10 cellular contexts compared by ENCODE assay signal in genomic region chr5:402615-403359, GRCh38.
DNase-seq lines count a peak whose midpoint lies in the region; ATAC-seq and TF ChIP-seq lines count a peak whose summit lies in the region.
"Had no signal": no experiment of that assay in that cellular context is flagged by ENCODE, and none has a peak within 500 bp of the region (broad histone marks: within the 10 kb centered on the region; RNA-seq: fewer than 3 reads in every experiment).

No MANE protein-coding gene starts in this region.

- no peaks in the 10 kb centered on the region for H3K36me3 ChIP-seq in MM.1S (replicated peaks; ENCODE audit: insufficient read depth, low read length)
- H3K36me3 ChIP-seq: HAP-1 had no signal

- H3K9me2 ChIP-seq in MM.1S (replicated peaks; ENCODE audit: insufficient read depth, low read length) = no peaks in the 10 kb centered on the region

- ATAC-seq in GM18511 (IDR thresholded peaks at IDR 0.05; ENCODE audit: unreplicated experiment) = peak; percentile 70
- ATAC-seq in GM21723 (IDR thresholded peaks at IDR 0.05; ENCODE audit: unreplicated experiment) = peak; percentile 70

- H3K9ac ChIP-seq in MM.1S (ENCODE audit: low read length) = no peak overlapping the region

- H4K20me1 ChIP-seq in MM.1S (ENCODE audit: insufficient read depth, low read length) = no peaks in the 10 kb centered on the region

- no peaks in the 10 kb centered on the region for H3K9me3 ChIP-seq in MM.1S (replicated peaks; ENCODE audit: insufficient read depth, low read length)
- H3K9me3 ChIP-seq: HAP-1, SJSA1 had no signal

- DNase-seq in MM.1S = no peak
- peak; percentile 41 for DNase-seq in islet precursor cell
- DNase-seq in RPMI8226 = no peak
- DNase-seq in NCI-H524 treated with DMSO at 0.1 percent for 48 hours (lab: John Stamatoyannopoulos, UW) = no peak
- DNase-seq in hippocampal formation (lab: John Stamatoyannopoulos, UW) = no peak
- no peak for DNase-seq in NCI-H748 treated with DMSO at 0.1 percent for 48 hours (lab: John Stamatoyannopoulos, UW)

- TF ChIP-seq CTCF in MM.1S (IDR thresholded peaks at IDR 0.05; ENCODE audit: low read length) = peak; percentile 7; the same call in 1 of the 2 replicates

- no peak overlapping the region for H3K4me2 ChIP-seq in MM.1S (ENCODE audit: low read depth, low read length)

- no peak overlapping the region for H2AFZ ChIP-seq in MM.1S (ENCODE audit: low read length)

- no peaks in the 10 kb centered on the region for H3K4me1 ChIP-seq in MM.1S (ENCODE audit: low read length)

- H3K79me2 ChIP-seq in MM.1S (ENCODE audit: low read length) = no peaks in the 10 kb centered on the region

- H3F3A ChIP-seq in MM.1S (ENCODE audit: insufficient read depth, low read length) = no peaks in the 10 kb centered on the region

- peaks cover 72% of the 10 kb centered on the region for H3K27me3 ChIP-seq in MM.1S (replicated peaks; ENCODE audit: insufficient read depth, low read length)
- H3K27me3 ChIP-seq: SJSA1 had no signal

- no peak overlapping the region for H3K4me3 ChIP-seq in MM.1S (ENCODE audit: low read length)
- H3K4me3 ChIP-seq: HAP-1, SJSA1 had no signal

- no peak overlapping the region for H3K27ac ChIP-seq in MM.1S (ENCODE audit: low read length)
- H3K27ac ChIP-seq: SJSA1 had no signal
